Comparison of ENCODE assay signal across 8 cellular contexts in genomic region chr9:78028926-78029325, GRCh38. TPM values are rescaled to one million over a fixed set of nuclear protein-coding genes. Genes with fewer than 3 reads are reported as not detected.
DNase-seq lines count a peak whose midpoint lies in the region; ATAC-seq and TF ChIP-seq lines count a peak whose summit lies in the region.

No MANE protein-coding gene starts in this region.

- H3K9me3 ChIP-seq in SK-N-MC (ENCODE audit: low read depth, low read length), result no peaks in the 10 kb centered on the region
- no peaks in the 10 kb centered on the region for H3K9me3 ChIP-seq in esophagus squamous epithelium

- H3K9ac ChIP-seq in SK-N-MC (ENCODE audit: insufficient read length), result peak overlapping the region; percentile 75
- no peak overlapping the region for H3K9ac ChIP-seq in rectal smooth muscle tissue (ENCODE audit: low read length)

- WGBS in esophagus squamous epithelium, 2 donors, result 57 to 67% methylated on average over 1 of the region's 1 CpG
- 77 to 90% methylated on average over 1 of the region's 1 CpG for WGBS in lower leg skin, 2 donors

- DNase-seq in Caki2 (ENCODE audit: low read depth) (peak; percentile 42), SK-N-MC (ENCODE audit: low read depth, low spot score) (no peak), esophagus squamous epithelium (lab: John Stamatoyannopoulos, UW) (no peak), NCI-H446 treated with DMSO at 0.1 percent for 48 hours (lab: John Stamatoyannopoulos, UW) (no peak), lower leg skin (ENCODE audit: low spot score in 2 of 2) (no peak), GM20000 (ENCODE audit: low spot score) (no peak)

- no peak for ATAC-seq in HG03097 (IDR thresholded peaks at IDR 0.05; ENCODE audit: low FRiP score, unreplicated experiment)

- TF ChIP-seq CTCF in esophagus squamous epithelium (IDR thresholded peaks at IDR 0.05), result no peak
- TF ChIP-seq CTCF in lower leg skin (IDR thresholded peaks at IDR 0.05), result no peak
- TF ChIP-seq CTCF in GM20000 (IDR thresholded peaks at IDR 0.05; ENCODE audit: extremely low read depth, missing control alignments), result no peak

- H3K27me3 ChIP-seq in esophagus squamous epithelium, result no peaks in the 10 kb centered on the region
- H3K27me3 ChIP-seq in rectal smooth muscle tissue (ENCODE audit: control insufficient read depth, insufficient read depth, low read length), result no peaks in the 10 kb centered on the region

- peak overlapping the region; percentile 93 for H3K4me3 ChIP-seq in SK-N-MC
- H3K4me3 ChIP-seq in esophagus squamous epithelium, result peak overlapping the region in 3 of 4 donors; percentile 80 to 83 (median 83)
- peak overlapping the region; percentile 71 for H3K4me3 ChIP-seq in rectal smooth muscle tissue (ENCODE audit: low read length)
- H3K4me3 ChIP-seq in lower leg skin (ENCODE audit: low read depth, poor library complexity, severe bottlenecking), result no peak overlapping the region

- in situ Hi-C loops in Caki2 (cut with HindIII; ENCODE audit: low pct_unique_long_range_greater_than_20kb, low sequenced_read_pairs), result no loop called here

- H3K27ac ChIP-seq in SK-N-MC (peak overlapping the region; percentile 70), esophagus squamous epithelium (peak overlapping the region in 3 of 4 donors; percentile 19 to 99 (median 92)), rectal smooth muscle tissue (ENCODE audit: low read depth, low read length) (peak overlapping the region; percentile 34)

- TF ChIP-seq POLR2A in esophagus squamous epithelium (IDR thresholded peaks at IDR 0.05) (no peak), lower leg skin (IDR thresholded peaks at IDR 0.05) (no peak)

- H3K36me3 ChIP-seq in SK-N-MC (ENCODE audit: insufficient read depth, low read length) (no peaks in the 10 kb centered on the region), esophagus squamous epithelium (no peaks in the 10 kb centered on the region), rectal smooth muscle tissue (ENCODE audit: control insufficient read depth, insufficient read depth, low read length) (no peaks in the 10 kb centered on the region)

- intact Hi-C loops in esophagus squamous epithelium (cut with DNase I), result no loop called here
- intact Hi-C loops in lower leg skin (cut with DNase I; ENCODE audit: low total_unique reads), result no loop called here

- H3K4me1 ChIP-seq in esophagus squamous epithelium (peaks cover 4 to 76% (median 38%) of the 10 kb centered on the region in 3 donors), rectal smooth muscle tissue (ENCODE audit: control insufficient read depth, insufficient read depth, low read length) (peaks cover 16% of the 10 kb centered on the region)

RNA-seq across cellular contexts. Expression of gene GNAQ, which starts 2.7 kb away (rescaled TPM):
- 12.4 and 37.2 TPM in 2 replicates for total RNA-seq in Caki2 (2014; rRNA removed; shearing (Covaris generic); ENCODE audit: low replicate concordance)
- total RNA-seq in esophagus squamous epithelium (10 to 100 TPM; 18.1 to 35.1 (median 24.0) TPM), lower leg skin (10 to 100 TPM; 13.1 to 19.7 (median 16.4) TPM)

Comparison
In these comparisons a context has a peak if more than half of its experiments do, and no peak if none do; other contexts are left out.
1. H3K27ac ChIP-seq: peak in every context shown above with its lines; median percentile 92 in esophagus squamous epithelium; 70 in SK-N-MC; 34 in rectal smooth muscle tissue.